ENCODE assay signal across 8 cellular contexts in genomic region chr17:51120357-51120738, GRCh38.
DNase-seq lines count a peak whose midpoint lies in the region; ATAC-seq, FAIRE-seq and TF ChIP-seq lines count a peak whose summit lies in the region.

No MANE protein-coding gene starts in this region.

- H3K27me3 Mint-ChIP-seq in memory B cell = no peaks in the 10 kb centered on the region
- no peaks in the 10 kb centered on the region for H3K27me3 Mint-ChIP-seq in stimulated activated naive CD8-positive, alpha-beta T cell treated with anti-CD3 and anti-CD28 coated beads, Interleukin-15, amount 100 ng/mL, for 72 hours

- H3K9ac ChIP-seq in DND-41 (ENCODE audit: low read depth, low read length) = peak overlapping the region; percentile 86
- peak overlapping the region; percentile 98 to 99 for H3K9ac ChIP-seq in duodenal mucosa (ENCODE audit: low read depth in 1 of 2, low read length in 2 of 2)

- peak overlapping the region; percentile 82 for H2AFZ ChIP-seq in DND-41 (ENCODE audit: low read depth, low read length)

- no peaks in the 10 kb centered on the region for H3K9me3 Mint-ChIP-seq in memory B cell
- H3K9me3 Mint-ChIP-seq in stimulated activated naive CD8-positive, alpha-beta T cell treated with anti-CD3 and anti-CD28 coated beads, Interleukin-15, amount 100 ng/mL, for 72 hours = no peaks in the 10 kb centered on the region

- H3K27ac Mint-ChIP-seq in memory B cell = peak overlapping the region; percentile 96
- H3K27ac Mint-ChIP-seq in stimulated activated naive CD8-positive, alpha-beta T cell treated with anti-CD3 and anti-CD28 coated beads, Interleukin-15, amount 100 ng/mL, for 72 hours = peak overlapping the region; percentile 98

- peaks cover 32% of the 10 kb centered on the region for H4K20me1 ChIP-seq in DND-41 (ENCODE audit: insufficient read depth, low read length)

- TF ChIP-seq CTCF in DND-41 (IDR thresholded peaks at IDR 0.05; ENCODE audit: borderline replicate concordance, extremely low read depth, low read length, poor library complexity, severe bottlenecking) = peak; percentile 23

- H3K4me1 Mint-ChIP-seq in memory B cell = peaks cover 21% of the 10 kb centered on the region
- H3K4me1 Mint-ChIP-seq in stimulated activated naive CD8-positive, alpha-beta T cell treated with anti-CD3 and anti-CD28 coated beads, Interleukin-15, amount 100 ng/mL, for 72 hours = peaks cover 56% of the 10 kb centered on the region

- FAIRE-seq in HTR-8/SVneo (lab: Jason Lieb, UNC) = peak; percentile 55

- H3K9me3 ChIP-seq in DND-41 (ENCODE audit: insufficient read depth, low read length, severe bottlenecking) (no peaks in the 10 kb centered on the region), duodenal mucosa (ENCODE audit: control insufficient read depth in 1 of 2, low read length in 2 of 2) (no peaks in the 10 kb centered on the region)

- ATAC-seq in DND-41 (ENCODE audit: insufficient read depth, low read depth) = peak; percentile 71
- ATAC-seq in GM21381 (IDR thresholded peaks at IDR 0.05; ENCODE audit: unreplicated experiment) = peak; percentile 22
- peak; percentile 37 for ATAC-seq in memory B cell (ENCODE audit: low read depth)
- peak; percentile 79 for ATAC-seq in stimulated activated naive CD8-positive, alpha-beta T cell treated with anti-CD3 and anti-CD28 coated beads, Interleukin-15, amount 100 ng/mL, for 72 hours

- peak overlapping the region; percentile 92 for H3K4me2 ChIP-seq in DND-41 (ENCODE audit: insufficient read depth, low read length)

- peak; percentile 50 for DNase-seq in DND-41
- DNase-seq in HTR-8/SVneo (ENCODE audit: insufficient read length, low spot score) = peak; percentile 41
- peak; percentile 41 for DNase-seq in T-helper 9 cell
- no peak for DNase-seq in memory B cell (ENCODE audit: low spot score in 2 of 2)
- no peak for DNase-seq in stimulated activated naive CD8-positive, alpha-beta T cell treated with anti-CD3 and anti-CD28 coated beads, Interleukin-15, amount 100 ng/mL, for 72 hours
- DNase-seq in NCI-H2107 treated with DMSO at 0.1 percent for 48 hours (lab: John Stamatoyannopoulos, UW; ENCODE audit: unreplicated experiment) = no peak

- H3K36me3 ChIP-seq in DND-41 (ENCODE audit: insufficient read depth, low read length) = peaks cover 12% of the 10 kb centered on the region
- H3K36me3 ChIP-seq in duodenal mucosa (ENCODE audit: control insufficient read depth in 1 of 2, insufficient read depth in 2 of 2, low read length in 2 of 2) = no peaks in the 10 kb centered on the region

- H3K4me1 ChIP-seq in DND-41 (ENCODE audit: insufficient read depth, low read length) = peaks cover 30% of the 10 kb centered on the region
- H3K4me1 ChIP-seq in duodenal mucosa (ENCODE audit: control insufficient read depth in 1 of 2, insufficient read depth in 2 of 2, low read length in 2 of 2) = peaks cover 21 to 26% of the 10 kb centered on the region in 2 donors

- H3K36me3 Mint-ChIP-seq in memory B cell = no peaks in the 10 kb centered on the region

- no peaks in the 10 kb centered on the region for H3K27me3 ChIP-seq in DND-41 (ENCODE audit: insufficient read depth, low read length, poor library complexity)
- H3K27me3 ChIP-seq in duodenal mucosa (ENCODE audit: control insufficient read depth in 1 of 2, insufficient read depth in 2 of 2, low read length in 2 of 2) = no peaks in the 10 kb centered on the region

- peaks cover 56% of the 10 kb centered on the region for H3K79me2 ChIP-seq in DND-41 (ENCODE audit: insufficient read depth, low read length)

- H3K4me3 ChIP-seq in DND-41 (ENCODE audit: low read depth in 1 of 2, low read length in 2 of 2) (peak overlapping the region; percentile 90 to 100), duodenal mucosa (ENCODE audit: low read depth in 1 of 2, low read length in 2 of 2) (peak overlapping the region; percentile 84 to 96)

- peak overlapping the region; percentile 89 for H3K27ac ChIP-seq in DND-41 (ENCODE audit: low read length)
- H3K27ac ChIP-seq in duodenal mucosa (ENCODE audit: low read depth, low read length) = peak overlapping the region; percentile 99

- peak overlapping the region; percentile 97 for H3K4me3 Mint-ChIP-seq in memory B cell
- H3K4me3 Mint-ChIP-seq in stimulated activated naive CD8-positive, alpha-beta T cell treated with anti-CD3 and anti-CD28 coated beads, Interleukin-15, amount 100 ng/mL, for 72 hours = peak overlapping the region; percentile 93 to 99

Comparison
In these comparisons a context has a peak if more than half of its experiments do, and no peak if none do; other contexts are left out.
1. ATAC-seq: peak in every context shown above with its lines; median percentile 79 in stimulated activated naive CD8-positive, alpha-beta T cell treated with anti-CD3 and anti-CD28 coated beads, Interleukin-15, amount 100 ng/mL, for 72 hours; 71 in DND-41; 37 in memory B cell; 22 in GM21381.
2. DNase-seq: peak in DND-41 (single experiment), HTR-8/SVneo (single experiment) and T-helper 9 cell (single experiment); none in memory B cell (0 of 2), stimulated activated naive CD8-positive, alpha-beta T cell treated with anti-CD3 and anti-CD28 coated beads, Interleukin-15, amount 100 ng/mL, for 72 hours (0 of 2) and NCI-H2107 treated with DMSO at 0.1 percent for 48 hours (single experiment).